In genomic region chr19:11324748-11325389, GRCh38 we compare ENCODE assay signal across 1 cellular context.
TF ChIP-seq lines count a peak whose summit lies in the region.

No MANE protein-coding gene starts in this region.

TF ChIP-seq in K562, 482 proteins besides CTCF, POLR2A, EP300 and RAD21:
- no peak for TF ChIP-seq ELF2 (CRISPR knock-in tag; IDR thresholded peaks at IDR 0.05)
- no peak for TF ChIP-seq RERE (CRISPR knock-in tag; IDR thresholded peaks at IDR 0.05; ENCODE audit: borderline replicate concordance)
- no peak; the same call in 1 of the 2 replicates for TF ChIP-seq NFIC (IDR thresholded peaks at IDR 0.05)
- TF ChIP-seq E4F1 (CRISPR knock-in tag; IDR thresholded peaks at IDR 0.05; ENCODE audit: borderline replicate concordance) = no peak
- TF ChIP-seq ZNF146 (CRISPR knock-in tag; IDR thresholded peaks at IDR 0.05; ENCODE audit: unreplicated experiment) = no peak
- no peak for TF ChIP-seq CBX2 (IDR thresholded peaks at IDR 0.05; ENCODE audit: insufficient read depth, low read length, poor library complexity, severe bottlenecking)
